10 cellular contexts compared by ENCODE assay signal in the genomic region with DNA sequence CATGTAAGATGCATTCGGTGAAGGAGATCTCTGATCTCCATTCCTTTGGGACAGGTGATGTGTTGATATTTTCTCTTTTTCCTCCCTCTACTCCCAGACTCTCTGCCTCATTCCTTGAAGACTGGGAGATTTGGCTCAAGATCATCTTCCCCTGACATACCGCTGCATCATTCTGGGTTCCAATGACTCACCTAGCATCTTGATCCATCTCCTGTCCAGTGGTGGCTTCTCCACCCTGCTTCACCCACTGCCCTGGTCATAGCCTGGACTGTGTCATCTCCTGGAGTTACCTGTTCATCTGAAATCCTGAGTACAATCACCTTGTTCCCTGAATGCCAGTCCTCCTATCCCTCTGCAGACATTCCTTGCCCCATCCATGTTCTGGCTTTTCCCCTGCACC. TPM values are rescaled to one million over a fixed set of nuclear protein-coding genes. Genes with fewer than 3 reads are reported as not detected.
DNase-seq lines count a peak whose midpoint lies in the region; ATAC-seq and TF ChIP-seq lines count a peak whose summit lies in the region.
"Had no signal": no experiment of that assay in that cellular context is flagged by ENCODE, and none has a peak within 500 bp of the region (broad histone marks: within the 10 kb centered on the region; RNA-seq: fewer than 3 reads in every experiment).

No MANE protein-coding gene starts in this region.

- in situ Hi-C loops in brain microvascular endothelial cell (cut with HindIII; ENCODE audit: low pct_ligation_motif_present, low sequenced_read_pairs): no loop called here

- TF ChIP-seq CTCF in brain microvascular endothelial cell (IDR thresholded peaks at IDR 0.05; ENCODE audit: low read depth, low read length, missing control alignments) (no peak), lower lobe of right lung (IDR thresholded peaks at IDR 0.05) (no peak), suprapubic skin (IDR thresholded peaks at IDR 0.05) (no peak)

- WGBS in suprapubic skin: 94% methylated on average over 2 of the region's 2 CpGs

- peak overlapping the region; percentile 90 for H3K27ac ChIP-seq in brain microvascular endothelial cell
- H3K27ac ChIP-seq in lower lobe of right lung: peak overlapping the region; percentile 69
- peak overlapping the region; percentile 78 for H3K27ac ChIP-seq in suprapubic skin

- DNase-seq in HT1080 (ENCODE audit: low read depth) (peak; percentile 57), brain microvascular endothelial cell (no peak), lower lobe of right lung (no peak), suprapubic skin (ENCODE audit: low spot score in 2 of 2) (no peak), sciatic nerve (ENCODE audit: low spot score) (no peak), NCI-H1417 (lab: John Stamatoyannopoulos, UW) (no peak), iPS-NIHi11 (ENCODE audit: low spot score) (no peak)
- DNase-seq: activated CD4-positive, CD25-positive, alpha-beta regulatory T cell; DMS79; NCI-H345 had no signal

- no peak for TF ChIP-seq EP300 in suprapubic skin (IDR thresholded peaks at IDR 0.05)

- no peaks in the 10 kb centered on the region for H3K9me3 ChIP-seq in lower lobe of right lung
- H3K9me3 ChIP-seq in suprapubic skin: no peaks in the 10 kb centered on the region

- H3K4me1 ChIP-seq in lower lobe of right lung (peaks cover 66% of the 10 kb centered on the region), suprapubic skin (peaks cover 56% of the 10 kb centered on the region)

- H3K36me3 ChIP-seq in brain microvascular endothelial cell (replicated peaks) (no peaks in the 10 kb centered on the region), lower lobe of right lung (peaks cover 12% of the 10 kb centered on the region), suprapubic skin (no peaks in the 10 kb centered on the region)

- intact Hi-C loops in lower lobe of right lung (cut with DNase I) (no loop called here), sciatic nerve (cut with DNase I) (no loop called here)

- no peak for TF ChIP-seq POLR2A in suprapubic skin (IDR thresholded peaks at IDR 0.05)

- H3K27me3 ChIP-seq in brain microvascular endothelial cell (replicated peaks) (no peaks in the 10 kb centered on the region), lower lobe of right lung (ENCODE audit: low read depth) (no peaks in the 10 kb centered on the region), suprapubic skin (no peaks in the 10 kb centered on the region)

- ATAC-seq in lower lobe of right lung (no peak), sciatic nerve (no peak)

- H3K4me3 ChIP-seq in brain microvascular endothelial cell (ENCODE audit: low read depth, low read length) (no peak overlapping the region), lower lobe of right lung (no peak overlapping the region), suprapubic skin (no peak overlapping the region)

RNA-seq across cellular contexts. Expression of a gene that starts 57.4 kb away (rescaled TPM):
- total RNA-seq in HT1080 (2014; rRNA removed; shearing (Covaris generic)): 21.7 and 29.4 TPM in 2 replicates
- 23.4 and 27.8 TPM in 2 replicates for polyA plus RNA-seq in HT1080 (2015; cell fraction: cytosol; rRNA removed)
- 29.1 and 32.7 TPM in 2 replicates for polyA plus RNA-seq in HT1080 (2015; cell fraction: nucleus; rRNA removed)
- total RNA-seq in lower lobe of right lung (50.6 TPM), suprapubic skin (100 to 1,000 TPM in 1 of 4 donors, 10 to 100 TPM in 3; 78.3 to 214 (median 86.4) TPM), sciatic nerve (50.2 TPM)
